Comparison of ENCODE assay signal across 1 cellular context in the genomic region with DNA sequence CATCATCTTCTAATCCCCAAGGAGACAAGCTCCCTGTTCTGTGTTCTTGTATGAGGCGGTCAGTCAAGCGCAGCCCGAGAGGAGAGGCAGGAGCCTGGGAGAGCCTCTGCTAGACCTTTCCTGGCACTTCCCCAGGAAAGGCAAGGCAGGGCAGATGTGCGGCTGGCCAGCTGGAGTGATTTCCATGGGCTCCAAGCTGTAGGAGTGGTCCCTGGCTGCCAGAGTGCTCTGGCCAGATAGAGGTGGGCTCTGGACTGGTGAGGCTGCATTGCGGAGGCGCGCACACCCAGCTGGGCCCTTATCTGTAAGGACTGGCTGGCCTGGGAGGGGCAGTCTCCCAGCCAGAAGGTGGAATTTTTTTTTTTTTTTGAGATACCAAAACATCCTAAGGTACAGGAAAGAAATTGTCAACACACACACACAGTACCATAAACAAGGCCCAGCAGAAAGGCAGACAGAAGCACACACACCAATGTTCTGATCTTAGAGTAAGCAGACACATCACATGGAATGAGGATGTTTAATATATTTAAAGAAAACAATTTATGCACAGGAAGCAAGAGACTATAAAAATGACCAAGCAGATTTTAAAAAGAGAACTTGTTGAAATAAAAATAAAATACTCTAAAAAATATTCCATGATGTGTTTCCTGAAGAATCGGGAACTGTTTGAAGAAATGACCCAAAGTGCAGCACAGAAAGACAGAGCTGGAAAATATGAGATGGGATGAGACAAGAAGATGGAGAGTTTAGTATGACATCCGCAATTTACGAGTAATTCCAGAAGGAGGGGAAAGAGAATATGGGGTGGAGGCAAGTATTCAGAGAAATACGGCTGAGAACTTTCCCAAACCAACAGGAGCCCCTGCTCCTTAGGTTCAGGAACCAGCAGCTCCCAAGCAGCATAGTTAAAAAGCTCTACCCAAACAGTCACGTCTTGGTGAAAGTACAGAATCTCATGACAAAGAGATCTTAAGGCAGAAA.
TF ChIP-seq lines count a peak whose summit lies in the region.

No MANE protein-coding gene starts in this region.

TF ChIP-seq in GM23338, 12 proteins besides CTCF, POLR2A, EP300 and RAD21:
- no peak for TF ChIP-seq NANOG (IDR thresholded peaks at IDR 0.05; ENCODE audit: borderline replicate concordance)
- no peak for TF ChIP-seq ZNF114 (CRISPR knock-in tag; IDR thresholded peaks at IDR 0.05)
- TF ChIP-seq, protein P1, sequence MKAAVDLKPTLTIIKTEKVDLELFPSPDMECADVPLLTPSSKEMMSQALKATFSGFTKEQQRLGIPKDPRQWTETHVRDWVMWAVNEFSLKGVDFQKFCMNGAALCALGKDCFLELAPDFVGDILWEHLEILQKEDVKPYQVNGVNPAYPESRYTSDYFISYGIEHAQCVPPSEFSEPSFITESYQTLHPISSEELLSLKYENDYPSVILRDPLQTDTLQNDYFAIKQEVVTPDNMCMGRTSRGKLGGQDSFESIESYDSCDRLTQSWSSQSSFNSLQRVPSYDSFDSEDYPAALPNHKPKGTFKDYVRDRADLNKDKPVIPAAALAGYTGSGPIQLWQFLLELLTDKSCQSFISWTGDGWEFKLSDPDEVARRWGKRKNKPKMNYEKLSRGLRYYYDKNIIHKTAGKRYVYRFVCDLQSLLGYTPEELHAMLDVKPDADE (IDR thresholded peaks at IDR 0.05): no peak
- TF ChIP-seq JUNB (IDR thresholded peaks at IDR 0.05; ENCODE audit: unreplicated experiment): no peak
- no peak for TF ChIP-seq POLR2AphosphoS5 (IDR thresholded peaks at IDR 0.05; ENCODE audit: low read depth)
- no peak for TF ChIP-seq EZH2phosphoT487 (IDR thresholded peaks at IDR 0.05; ENCODE audit: unreplicated experiment)
- TF ChIP-seq STAT1 (IDR thresholded peaks at IDR 0.05; ENCODE audit: unreplicated experiment): no peak
- no peak for TF ChIP-seq CREB1 (CRISPR knock-in tag; IDR thresholded peaks at IDR 0.05; ENCODE audit: low read depth)
- TF ChIP-seq, protein P2, sequence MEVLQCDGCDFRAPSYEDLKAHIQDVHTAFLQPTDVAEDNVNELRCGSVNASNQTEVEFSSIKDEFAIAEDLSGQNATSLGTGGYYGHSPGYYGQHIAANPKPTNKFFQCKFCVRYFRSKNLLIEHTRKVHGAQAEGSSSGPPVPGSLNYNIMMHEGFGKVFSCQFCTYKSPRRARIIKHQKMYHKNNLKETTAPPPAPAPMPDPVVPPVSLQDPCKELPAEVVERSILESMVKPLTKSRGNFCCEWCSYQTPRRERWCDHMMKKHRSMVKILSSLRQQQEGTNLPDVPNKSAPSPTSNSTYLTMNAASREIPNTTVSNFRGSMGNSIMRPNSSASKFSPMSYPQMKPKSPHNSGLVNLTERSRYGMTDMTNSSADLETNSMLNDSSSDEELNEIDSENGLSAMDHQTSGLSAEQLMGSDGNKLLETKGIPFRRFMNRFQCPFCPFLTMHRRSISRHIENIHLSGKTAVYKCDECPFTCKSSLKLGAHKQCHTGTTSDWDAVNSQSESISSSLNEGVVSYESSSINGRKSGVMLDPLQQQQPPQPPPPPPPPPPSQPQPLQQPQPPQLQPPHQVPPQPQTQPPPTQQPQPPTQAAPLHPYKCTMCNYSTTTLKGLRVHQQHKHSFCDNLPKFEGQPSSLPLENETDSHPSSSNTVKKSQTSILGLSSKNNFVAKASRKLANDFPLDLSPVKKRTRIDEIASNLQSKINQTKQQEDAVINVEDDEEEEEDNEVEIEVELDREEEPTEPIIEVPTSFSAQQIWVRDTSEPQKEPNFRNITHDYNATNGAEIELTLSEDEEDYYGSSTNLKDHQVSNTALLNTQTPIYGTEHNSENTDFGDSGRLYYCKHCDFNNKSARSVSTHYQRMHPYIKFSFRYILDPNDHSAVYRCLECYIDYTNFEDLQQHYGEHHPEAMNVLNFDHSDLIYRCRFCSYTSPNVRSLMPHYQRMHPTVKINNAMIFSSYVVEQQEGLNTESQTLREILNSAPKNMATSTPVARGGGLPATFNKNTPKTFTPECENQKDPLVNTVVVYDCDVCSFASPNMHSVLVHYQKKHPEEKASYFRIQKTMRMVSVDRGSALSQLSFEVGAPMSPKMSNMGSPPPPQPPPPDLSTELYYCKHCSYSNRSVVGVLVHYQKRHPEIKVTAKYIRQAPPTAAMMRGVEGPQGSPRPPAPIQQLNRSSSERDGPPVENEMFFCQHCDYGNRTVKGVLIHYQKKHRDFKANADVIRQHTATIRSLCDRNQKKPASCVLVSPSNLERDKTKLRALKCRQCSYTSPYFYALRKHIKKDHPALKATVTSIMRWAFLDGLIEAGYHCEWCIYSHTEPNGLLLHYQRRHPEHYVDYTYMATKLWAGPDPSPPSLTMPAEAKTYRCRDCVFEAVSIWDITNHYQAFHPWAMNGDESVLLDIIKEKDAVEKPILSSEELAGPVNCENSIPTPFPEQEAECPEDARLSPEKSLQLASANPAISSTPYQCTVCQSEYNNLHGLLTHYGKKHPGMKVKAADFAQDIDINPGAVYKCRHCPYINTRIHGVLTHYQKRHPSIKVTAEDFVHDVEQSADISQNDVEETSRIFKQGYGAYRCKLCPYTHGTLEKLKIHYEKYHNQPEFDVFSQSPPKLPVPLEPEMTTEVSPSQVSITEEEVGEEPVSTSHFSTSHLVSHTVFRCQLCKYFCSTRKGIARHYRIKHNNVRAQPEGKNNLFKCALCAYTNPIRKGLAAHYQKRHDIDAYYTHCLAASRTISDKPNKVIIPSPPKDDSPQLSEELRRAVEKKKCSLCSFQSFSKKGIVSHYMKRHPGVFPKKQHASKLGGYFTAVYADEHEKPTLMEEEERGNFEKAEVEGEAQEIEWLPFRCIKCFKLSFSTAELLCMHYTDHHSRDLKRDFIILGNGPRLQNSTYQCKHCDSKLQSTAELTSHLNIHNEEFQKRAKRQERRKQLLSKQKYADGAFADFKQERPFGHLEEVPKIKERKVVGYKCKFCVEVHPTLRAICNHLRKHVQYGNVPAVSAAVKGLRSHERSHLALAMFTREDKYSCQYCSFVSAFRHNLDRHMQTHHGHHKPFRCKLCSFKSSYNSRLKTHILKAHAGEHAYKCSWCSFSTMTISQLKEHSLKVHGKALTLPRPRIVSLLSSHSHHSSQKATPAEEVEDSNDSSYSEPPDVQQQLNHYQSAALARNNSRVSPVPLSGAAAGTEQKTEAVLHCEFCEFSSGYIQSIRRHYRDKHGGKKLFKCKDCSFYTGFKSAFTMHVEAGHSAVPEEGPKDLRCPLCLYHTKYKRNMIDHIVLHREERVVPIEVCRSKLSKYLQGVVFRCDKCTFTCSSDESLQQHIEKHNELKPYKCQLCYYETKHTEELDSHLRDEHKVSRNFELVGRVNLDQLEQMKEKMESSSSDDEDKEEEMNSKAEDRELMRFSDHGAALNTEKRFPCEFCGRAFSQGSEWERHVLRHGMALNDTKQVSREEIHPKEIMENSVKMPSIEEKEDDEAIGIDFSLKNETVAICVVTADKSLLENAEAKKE (CRISPR knock-in tag; IDR thresholded peaks at IDR 0.05): no peak
- no peak for TF ChIP-seq ZNF331 (CRISPR knock-in tag; IDR thresholded peaks at IDR 0.05; ENCODE audit: low read depth)
- no peak for TF ChIP-seq EZH2 (IDR thresholded peaks at IDR 0.05; ENCODE audit: low read depth, unreplicated experiment)
- TF ChIP-seq, protein P3, sequence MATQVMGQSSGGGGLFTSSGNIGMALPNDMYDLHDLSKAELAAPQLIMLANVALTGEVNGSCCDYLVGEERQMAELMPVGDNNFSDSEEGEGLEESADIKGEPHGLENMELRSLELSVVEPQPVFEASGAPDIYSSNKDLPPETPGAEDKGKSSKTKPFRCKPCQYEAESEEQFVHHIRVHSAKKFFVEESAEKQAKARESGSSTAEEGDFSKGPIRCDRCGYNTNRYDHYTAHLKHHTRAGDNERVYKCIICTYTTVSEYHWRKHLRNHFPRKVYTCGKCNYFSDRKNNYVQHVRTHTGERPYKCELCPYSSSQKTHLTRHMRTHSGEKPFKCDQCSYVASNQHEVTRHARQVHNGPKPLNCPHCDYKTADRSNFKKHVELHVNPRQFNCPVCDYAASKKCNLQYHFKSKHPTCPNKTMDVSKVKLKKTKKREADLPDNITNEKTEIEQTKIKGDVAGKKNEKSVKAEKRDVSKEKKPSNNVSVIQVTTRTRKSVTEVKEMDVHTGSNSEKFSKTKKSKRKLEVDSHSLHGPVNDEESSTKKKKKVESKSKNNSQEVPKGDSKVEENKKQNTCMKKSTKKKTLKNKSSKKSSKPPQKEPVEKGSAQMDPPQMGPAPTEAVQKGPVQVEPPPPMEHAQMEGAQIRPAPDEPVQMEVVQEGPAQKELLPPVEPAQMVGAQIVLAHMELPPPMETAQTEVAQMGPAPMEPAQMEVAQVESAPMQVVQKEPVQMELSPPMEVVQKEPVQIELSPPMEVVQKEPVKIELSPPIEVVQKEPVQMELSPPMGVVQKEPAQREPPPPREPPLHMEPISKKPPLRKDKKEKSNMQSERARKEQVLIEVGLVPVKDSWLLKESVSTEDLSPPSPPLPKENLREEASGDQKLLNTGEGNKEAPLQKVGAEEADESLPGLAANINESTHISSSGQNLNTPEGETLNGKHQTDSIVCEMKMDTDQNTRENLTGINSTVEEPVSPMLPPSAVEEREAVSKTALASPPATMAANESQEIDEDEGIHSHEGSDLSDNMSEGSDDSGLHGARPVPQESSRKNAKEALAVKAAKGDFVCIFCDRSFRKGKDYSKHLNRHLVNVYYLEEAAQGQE (IDR thresholded peaks at IDR 0.05; ENCODE audit: unreplicated experiment): no peak
